ENCODE assay signal across 15 cellular contexts in the genomic region with DNA sequence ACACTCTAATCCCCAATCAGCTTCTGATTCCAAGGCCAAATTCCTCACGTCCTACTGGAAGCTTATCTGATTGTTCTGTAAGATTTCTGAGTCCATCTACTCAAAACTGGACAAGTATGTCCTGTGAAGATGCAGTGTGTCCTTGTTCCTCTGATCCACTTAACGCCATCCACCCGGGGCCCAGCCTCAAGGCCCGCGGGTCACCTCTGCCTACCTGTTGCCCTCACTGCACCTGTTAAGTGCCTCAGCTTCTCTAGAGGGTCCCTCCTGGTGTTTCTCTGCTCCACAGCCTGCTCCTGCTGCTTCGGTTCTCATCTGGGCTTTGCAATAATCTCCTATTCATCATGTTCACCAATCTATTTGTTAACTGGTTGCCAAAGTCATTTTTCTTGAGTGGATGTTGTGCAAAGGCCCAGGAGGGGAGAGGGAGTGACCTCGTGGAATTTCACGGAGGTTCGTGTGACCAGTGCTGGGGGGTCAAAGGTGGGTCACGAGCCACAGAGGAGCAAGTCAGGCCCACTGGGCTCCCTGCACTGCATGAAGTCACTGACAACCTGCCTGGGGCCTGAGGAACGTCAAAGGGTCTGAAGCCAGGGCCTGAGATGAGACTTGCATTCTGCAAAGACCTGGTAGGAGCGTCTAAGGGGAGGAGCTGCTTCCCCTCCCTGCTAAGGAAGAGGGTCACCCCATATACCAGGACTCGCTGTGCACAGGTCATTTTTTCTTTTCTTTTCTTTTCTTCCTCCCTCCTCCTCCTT.
"Had no signal": no experiment of that assay in that cellular context is flagged by ENCODE, and none has a peak within 500 bp of the region (broad histone marks: within the 10 kb centered on the region; RNA-seq: fewer than 3 reads in every experiment).

No MANE protein-coding gene starts in this region.

- H3K27me3 Mint-ChIP-seq: activated naive CD8-positive, alpha-beta T cell treated with anti-CD3 and anti-CD28 coated beads, Interleukin-2, amount 10 ng/mL, durations not matched to agents 7 days and 5 days had no signal

- H3K4me3 ChIP-seq: body of pancreas, upper lobe of right lung had no signal

- H3K36me3 ChIP-seq: upper lobe of right lung had no signal

- H3K27ac Mint-ChIP-seq: activated naive CD8-positive, alpha-beta T cell treated with anti-CD3 and anti-CD28 coated beads, Interleukin-2, amount 10 ng/mL, durations not matched to agents 7 days and 5 days; immature natural killer cell; natural killer cell treated with Interleukin-12 subunit alpha and Interleukin-12 subunit beta and Interleukin-15 and Interleukin-18, amount 100 ng/mL, for 72 hours; T-helper 1 cell treated with Interleukin-12 subunit alpha and Interleukin-12 subunit beta and Interleukin-4 antibody, amounts not matched to agents 30 μg/mL and 1 μg/mL, for 36 hours had no signal

- H3K4me1 ChIP-seq: body of pancreas, upper lobe of right lung had no signal

- H3K4me1 Mint-ChIP-seq: activated naive CD8-positive, alpha-beta T cell treated with anti-CD3 and anti-CD28 coated beads, Interleukin-2, amount 10 ng/mL, durations not matched to agents 7 days and 5 days; immature natural killer cell had no signal

- H3K27ac ChIP-seq: body of pancreas, upper lobe of right lung had no signal

- H3K9me3 Mint-ChIP-seq: activated naive CD8-positive, alpha-beta T cell treated with anti-CD3 and anti-CD28 coated beads, Interleukin-2, amount 10 ng/mL, durations not matched to agents 7 days and 5 days; immature natural killer cell; natural killer cell treated with Interleukin-12 subunit alpha and Interleukin-12 subunit beta and Interleukin-15 and Interleukin-18, amount 100 ng/mL, for 72 hours; T-helper 1 cell treated with Interleukin-12 subunit alpha and Interleukin-12 subunit beta and Interleukin-4 antibody, amounts not matched to agents 30 μg/mL and 1 μg/mL, for 36 hours had no signal

- DNase-seq: activated CD4-positive, CD25-positive, alpha-beta regulatory T cell treated with anti-CD3 and anti-CD28 coated beads, Interleukin-2, amount 50 U/mL, for 72 hours; activated naive CD4-positive, alpha-beta T cell treated with Interleukin-2 at 50 U/mL for 16 hours; activated naive CD8-positive, alpha-beta T cell treated with anti-CD3 and anti-CD28 coated beads, Interleukin-2, amount 10 ng/mL, durations not matched to agents 7 days and 5 days; body of pancreas; caudate nucleus; cortex of kidney; effector CD4-positive, alpha-beta T cell; immature natural killer cell; mesenchymal stem cell; nucleus accumbens; SIG-M5; upper lobe of right lung had no signal

- H3K36me3 Mint-ChIP-seq: activated naive CD8-positive, alpha-beta T cell treated with anti-CD3 and anti-CD28 coated beads, Interleukin-2, amount 10 ng/mL, durations not matched to agents 7 days and 5 days; immature natural killer cell; natural killer cell treated with Interleukin-12 subunit alpha and Interleukin-12 subunit beta and Interleukin-15 and Interleukin-18, amount 100 ng/mL, for 72 hours had no signal

- ATAC-seq: body of pancreas, esophagus mucosa had no signal

- H3K4me3 Mint-ChIP-seq: activated naive CD8-positive, alpha-beta T cell treated with anti-CD3 and anti-CD28 coated beads, Interleukin-2, amount 10 ng/mL, durations not matched to agents 7 days and 5 days; immature natural killer cell; natural killer cell treated with Interleukin-12 subunit alpha and Interleukin-12 subunit beta and Interleukin-15 and Interleukin-18, amount 100 ng/mL, for 72 hours; T-helper 1 cell treated with Interleukin-12 subunit alpha and Interleukin-12 subunit beta and Interleukin-4 antibody, amounts not matched to agents 30 μg/mL and 1 μg/mL, for 36 hours had no signal

- H3K9me3 ChIP-seq: body of pancreas, upper lobe of right lung had no signal
